8 cellular contexts compared by ENCODE assay signal in genomic region chr13:113448545-113448884, GRCh38. TPM values are rescaled to one million over a fixed set of nuclear protein-coding genes. Genes with fewer than 3 reads are reported as not detected.
DNase-seq lines count a peak whose midpoint lies in the region; ATAC-seq and TF ChIP-seq lines count a peak whose summit lies in the region.

No MANE protein-coding gene starts in this region.

- no peak overlapping the region for H3K4me3 ChIP-seq in CD8-positive, alpha-beta T cell (ENCODE audit: low read depth, low read length)
- peak overlapping the region in 1 of 4 donors; percentile 58 for H3K4me3 ChIP-seq in adrenal gland

- H3K9me3 Mint-ChIP-seq in CD8-positive, alpha-beta T cell: no peaks in the 10 kb centered on the region
- H3K9me3 Mint-ChIP-seq in IgD-negative memory B cell (no peaks in the 10 kb centered on the region), memory B cell (no peaks in the 10 kb centered on the region)
- H3K9me3 Mint-ChIP-seq in activated T-helper 17 cell treated with anti-CD3 and anti-CD28 coated beads, Interleukin-2, amount 50 U/mL, for 72 hours: no peaks in the 10 kb centered on the region

- no peak for DNase-seq in CD8-positive, alpha-beta T cell
- peak in 5 of 7 donors; percentile 41 to 63 (median 46) for DNase-seq in adrenal gland
- no peak for DNase-seq in memory B cell (ENCODE audit: low spot score in 2 of 2)
- DNase-seq in stimulated activated CD4-positive, alpha-beta T cell treated with anti-CD3 and anti-CD28 coated beads, Interleukin-2, amount 100 ng/mL, for 48 hours: no peak
- DNase-seq in anterior cingulate cortex (lab: John Stamatoyannopoulos, UW): no peak

- no peak for TF ChIP-seq POLR2A in adrenal gland (IDR thresholded peaks at IDR 0.05)
- no peak for TF ChIP-seq POLR2A in GM18505 (IDR thresholded peaks at IDR 0.05; ENCODE audit: borderline replicate concordance, extremely low read depth, insufficient read depth, insufficient read length)

- no peaks in the 10 kb centered on the region for H3K36me3 ChIP-seq in CD8-positive, alpha-beta T cell (ENCODE audit: insufficient read depth, low read length)
- no peaks in the 10 kb centered on the region for H3K36me3 ChIP-seq in adrenal gland (replicated peaks in 1 of 2)

- peaks cover 3% of the 10 kb centered on the region for H3K4me1 Mint-ChIP-seq in CD8-positive, alpha-beta T cell (ENCODE audit: low read depth)
- H3K4me1 Mint-ChIP-seq in IgD-negative memory B cell: peaks cover 13 to 28% (median 27%) of the 10 kb centered on the region in 3 donors
- H3K4me1 Mint-ChIP-seq in memory B cell: peaks cover 25% of the 10 kb centered on the region
- no peaks in the 10 kb centered on the region for H3K4me1 Mint-ChIP-seq in activated T-helper 17 cell treated with anti-CD3 and anti-CD28 coated beads, Interleukin-2, amount 50 U/mL, for 72 hours

- no peaks in the 10 kb centered on the region for H3K9me3 ChIP-seq in CD8-positive, alpha-beta T cell (ENCODE audit: low read length)
- no peaks in the 10 kb centered on the region for H3K9me3 ChIP-seq in adrenal gland (replicated peaks in 1 of 3)

- peak overlapping the region; percentile 8 for H3K4me3 Mint-ChIP-seq in CD8-positive, alpha-beta T cell
- peak overlapping the region; percentile 67 to 77 (median 74) for H3K4me3 Mint-ChIP-seq in IgD-negative memory B cell
- peak overlapping the region; percentile 70 for H3K4me3 Mint-ChIP-seq in memory B cell
- no peak overlapping the region for H3K4me3 Mint-ChIP-seq in activated T-helper 17 cell treated with anti-CD3 and anti-CD28 coated beads, Interleukin-2, amount 50 U/mL, for 72 hours

- no peaks in the 10 kb centered on the region for H3K27me3 ChIP-seq in CD8-positive, alpha-beta T cell (ENCODE audit: insufficient read depth, low read length)
- H3K27me3 ChIP-seq in adrenal gland: no peaks in the 10 kb centered on the region

- intact Hi-C loops in CD8-positive, alpha-beta T cell (cut with DNase I, micrococcal nuclease): no loop called here
- intact Hi-C loops in adrenal gland (cut with DNase I): no loop called here

- WGBS in adrenal gland, 4 donors: 26 to 42% (median 33%) methylated on average over 2 to 6 of the region's 6 CpGs

- CTCF ChIA-PET in CD8-positive, alpha-beta T cell (lab: Charles Lee): interaction anchor here (0.7 kb wide), 1 partner anchor 121 kb away, joined by 4 read pairs; no protein-coding TSS in a partner anchor

- no peak for ATAC-seq in CD8-positive, alpha-beta T cell
- ATAC-seq in memory B cell (ENCODE audit: low read depth): no peak
- no peak for ATAC-seq in GM18505 (IDR thresholded peaks at IDR 0.05; ENCODE audit: unreplicated experiment)
- ATAC-seq in activated T-helper 17 cell treated with anti-CD3 and anti-CD28 coated beads, Interleukin-2, amount 50 U/mL, for 72 hours (replicated peaks): no peak

- H3K27ac ChIP-seq in CD8-positive, alpha-beta T cell (ENCODE audit: low read depth, low read length): no peak overlapping the region
- peak overlapping the region in 2 of 5 donors; percentile 52 to 89 for H3K27ac ChIP-seq in adrenal gland

- H3K4me1 ChIP-seq in CD8-positive, alpha-beta T cell (ENCODE audit: insufficient read depth, low read length): no peaks in the 10 kb centered on the region
- peaks cover 0 to 6% of the 10 kb centered on the region in 2 donors for H3K4me1 ChIP-seq in adrenal gland (replicated peaks in 1 of 2)

- no peak overlapping the region for H3K27ac Mint-ChIP-seq in CD8-positive, alpha-beta T cell
- H3K27ac Mint-ChIP-seq in IgD-negative memory B cell (peak overlapping the region in 2 of 3 donors; percentile 82 to 83), memory B cell (peak overlapping the region; percentile 70)
- no peak overlapping the region for H3K27ac Mint-ChIP-seq in activated T-helper 17 cell treated with anti-CD3 and anti-CD28 coated beads, Interleukin-2, amount 50 U/mL, for 72 hours

- TF ChIP-seq CTCF in CD8-positive, alpha-beta T cell (IDR thresholded peaks at IDR 0.05): no peak
- TF ChIP-seq CTCF in adrenal gland (IDR thresholded peaks at IDR 0.05): no peak

- H3K36me3 Mint-ChIP-seq in CD8-positive, alpha-beta T cell: peaks cover 4% of the 10 kb centered on the region
- no peaks in the 10 kb centered on the region for H3K36me3 Mint-ChIP-seq in IgD-negative memory B cell
- peaks cover 2% of the 10 kb centered on the region for H3K36me3 Mint-ChIP-seq in memory B cell
- H3K36me3 Mint-ChIP-seq in activated T-helper 17 cell treated with anti-CD3 and anti-CD28 coated beads, Interleukin-2, amount 50 U/mL, for 72 hours (ENCODE audit: low read depth): no peaks in the 10 kb centered on the region

- H3K27me3 Mint-ChIP-seq in CD8-positive, alpha-beta T cell (ENCODE audit: low read depth): peaks cover 3% of the 10 kb centered on the region
- H3K27me3 Mint-ChIP-seq in IgD-negative memory B cell (no peaks in the 10 kb centered on the region), memory B cell (no peaks in the 10 kb centered on the region)
- H3K27me3 Mint-ChIP-seq in activated T-helper 17 cell treated with anti-CD3 and anti-CD28 coated beads, Interleukin-2, amount 50 U/mL, for 72 hours: no peaks in the 10 kb centered on the region

- POLR2A ChIA-PET in CD8-positive, alpha-beta T cell (lab: Charles Lee): no interaction called here

RNA-seq across cellular contexts. Expression of gene ADPRHL1, which starts 4.8 kb away (rescaled TPM):
- total RNA-seq in CD8-positive, alpha-beta T cell: under 1 TPM; 0.27 to 0.28 TPM
- 0.19 TPM for polyA plus RNA-seq in IgD-negative memory B cell
- total RNA-seq in adrenal gland: 10 to 100 TPM in 2 of 8 donors, 1 to 10 TPM in 6; 2.7 to 14.2 (median 4.5) TPM
- 1 to 10 TPM; 2.0 to 4.2 (median 3.3) TPM for polyA plus RNA-seq in adrenal gland
- total RNA-seq in activated T-helper 17 cell treated with anti-CD3 and anti-CD28 coated beads, Interleukin-2, amount 50 U/mL, for 72 hours: under 1 TPM; 0.40 to 0.69 TPM

RNA-seq across cellular contexts. Expression of gene DCUN1D2, which starts 42.0 kb away (rescaled TPM):
- total RNA-seq in CD8-positive, alpha-beta T cell: 10 to 100 TPM; 10.4 to 13.9 TPM
- polyA plus RNA-seq in IgD-negative memory B cell: 10.2 TPM
- total RNA-seq in adrenal gland: 10 to 100 TPM in 7 of 8 donors, 1 to 10 TPM in 1; 8.1 to 23.5 (median 17.4) TPM
- 10 to 100 TPM in 2 of 3 donors, 1 to 10 TPM in 1; 9.4 to 28.0 (median 21.7) TPM for polyA plus RNA-seq in adrenal gland
- total RNA-seq in activated T-helper 17 cell treated with anti-CD3 and anti-CD28 coated beads, Interleukin-2, amount 50 U/mL, for 72 hours: 10 to 100 TPM; 18.5 to 24.4 TPM

Comparison
In these comparisons a context has a peak if more than half of its experiments do, and no peak if none do; other contexts are left out.
1. DNase-seq: peak in adrenal gland (5 of 7); none in CD8-positive, alpha-beta T cell (0 of 7), memory B cell (0 of 2), stimulated activated CD4-positive, alpha-beta T cell treated with anti-CD3 and anti-CD28 coated beads, Interleukin-2, amount 100 ng/mL, for 48 hours (0 of 2) and anterior cingulate cortex (0 of 58).
2. H3K27ac Mint-ChIP-seq: peak in IgD-negative memory B cell (2 of 3) and memory B cell (single experiment); none in CD8-positive, alpha-beta T cell (single experiment) and activated T-helper 17 cell treated with anti-CD3 and anti-CD28 coated beads, Interleukin-2, amount 50 U/mL, for 72 hours (single experiment).